9 cellular contexts compared by ENCODE assay signal in genomic region chr7:108016841-108017775, GRCh38. TPM values are rescaled to one million over a fixed set of nuclear protein-coding genes. Genes with fewer than 3 reads are reported as not detected.
DNase-seq lines count a peak whose midpoint lies in the region; ATAC-seq and TF ChIP-seq lines count a peak whose summit lies in the region.
"Had no signal": no experiment of that assay in that cellular context is flagged by ENCODE, and none has a peak within 500 bp of the region (broad histone marks: within the 10 kb centered on the region; RNA-seq: fewer than 3 reads in every experiment).

No MANE protein-coding gene starts in this region.

- H3K4me1 ChIP-seq in GM23338 (ENCODE audit: insufficient read depth) (no peaks in the 10 kb centered on the region), OCI-LY3 (ENCODE audit: low read length) (peaks cover 3% of the 10 kb centered on the region; the same call in 1 of the 2 replicates), suprapubic skin (no peaks in the 10 kb centered on the region), psoas muscle (no peaks in the 10 kb centered on the region)
- H3K4me1 ChIP-seq: upper lobe of left lung had no signal

- no peak overlapping the region for H2AFZ ChIP-seq in GM23338
- H2AFZ ChIP-seq in OCI-LY3 (ENCODE audit: low read depth, low read length): no peak overlapping the region

- no peak overlapping the region for H3K4me3 Mint-ChIP-seq in GM23338

- peak; percentile 54 to 64 for TF ChIP-seq CTCF in GM23338 (conservative IDR thresholded peaks at IDR 0.05; ENCODE audit: low read depth in 2 of 2)
- TF ChIP-seq CTCF in OCI-LY3 (IDR thresholded peaks at IDR 0.05; ENCODE audit: low read depth, low read length): peak; percentile 44
- peak; percentile 59 for TF ChIP-seq CTCF in fibroblast of mammary gland (conservative IDR thresholded peaks at IDR 0.05; ENCODE audit: control insufficient read depth, insufficient read depth, low read depth, low read length)
- TF ChIP-seq CTCF in suprapubic skin (IDR thresholded peaks at IDR 0.05): peak; percentile 8 to 13
- no peak for TF ChIP-seq CTCF in psoas muscle (IDR thresholded peaks at IDR 0.05)

- H3K79me2 ChIP-seq in GM23338 (replicated peaks; ENCODE audit: insufficient read depth) (no peaks in the 10 kb centered on the region), OCI-LY3 (ENCODE audit: low read length) (no peaks in the 10 kb centered on the region)

- H3K36me3 ChIP-seq in GM23338 (ENCODE audit: insufficient read depth) (no peaks in the 10 kb centered on the region), OCI-LY3 (replicated peaks; ENCODE audit: low read depth, low read length) (no peaks in the 10 kb centered on the region), suprapubic skin (no peaks in the 10 kb centered on the region), psoas muscle (ENCODE audit: insufficient read depth in 1 of 2, low read depth in 1 of 2) (no peaks in the 10 kb centered on the region)
- H3K36me3 ChIP-seq: upper lobe of left lung had no signal

- H3K27ac Mint-ChIP-seq in GM23338: no peak overlapping the region

- H3K27ac ChIP-seq in GM23338 (ENCODE audit: low read depth): no peak overlapping the region
- no peak overlapping the region for H3K27ac ChIP-seq in OCI-LY3 (ENCODE audit: low read length)
- no peak overlapping the region for H3K27ac ChIP-seq in suprapubic skin
- H3K27ac ChIP-seq in psoas muscle: no peak overlapping the region
- H3K27ac ChIP-seq: upper lobe of left lung had no signal

- TF ChIP-seq POLR2A in suprapubic skin (IDR thresholded peaks at IDR 0.05): no peak

- H3K9ac ChIP-seq in OCI-LY3 (ENCODE audit: low read length): no peak overlapping the region

- no peak overlapping the region for H3K4me2 ChIP-seq in GM23338
- H3K4me2 ChIP-seq in OCI-LY3 (ENCODE audit: low read length): no peak overlapping the region

- ATAC-seq in GM23338: peak; percentile 79
- ATAC-seq in GM18870 (IDR thresholded peaks at IDR 0.05; ENCODE audit: unreplicated experiment): no peak
- ATAC-seq in psoas muscle: no peak

- no peaks in the 10 kb centered on the region; the same call in 2 of the 3 replicates for H3K4me1 Mint-ChIP-seq in GM23338

- H3K36me3 Mint-ChIP-seq in GM23338 (ENCODE audit: low read depth): no peaks in the 10 kb centered on the region

- TF ChIP-seq EP300 in suprapubic skin (IDR thresholded peaks at IDR 0.05): no peak

- intact Hi-C loops in psoas muscle (cut with DNase I): no loop called here

- no peaks in the 10 kb centered on the region for H3K9me2 ChIP-seq in GM23338 (ENCODE audit: insufficient read depth)

- H3K9me3 ChIP-seq in OCI-LY3 (ENCODE audit: insufficient read depth, low read length): no peaks in the 10 kb centered on the region
- H3K9me3 ChIP-seq in suprapubic skin: no peaks in the 10 kb centered on the region
- H3K9me3 ChIP-seq in psoas muscle: no peaks in the 10 kb centered on the region
- H3K9me3 ChIP-seq: upper lobe of left lung had no signal

- H3K4me3 ChIP-seq in GM23338: no peak overlapping the region
- H3K4me3 ChIP-seq in OCI-LY3 (ENCODE audit: low read length): no peak overlapping the region
- no peak overlapping the region for H3K4me3 ChIP-seq in fibroblast of mammary gland (ENCODE audit: control insufficient read depth, low read depth, low read length)
- H3K4me3 ChIP-seq in suprapubic skin: no peak overlapping the region
- no peak overlapping the region for H3K4me3 ChIP-seq in psoas muscle
- H3K4me3 ChIP-seq: upper lobe of left lung had no signal

- no peaks in the 10 kb centered on the region for H3F3A ChIP-seq in GM23338 (replicated peaks; ENCODE audit: low read depth)

- H3K27me3 ChIP-seq in GM23338 (ENCODE audit: insufficient read depth) (no peaks in the 10 kb centered on the region), OCI-LY3 (ENCODE audit: low read depth, low read length) (no peaks in the 10 kb centered on the region), suprapubic skin (no peaks in the 10 kb centered on the region), psoas muscle (ENCODE audit: insufficient read depth in 3 of 3, low read length in 2 of 3) (no peaks in the 10 kb centered on the region)
- H3K27me3 ChIP-seq: upper lobe of left lung had no signal

- whole genome bisulfite sequencing in suprapubic skin: 29% methylated on average over 2 of the region's 2 CpGs
- WGBS in psoas muscle, 3 donors: 44 to 57% (median 54%) methylated on average over 2 of the region's 2 CpGs

- peaks cover 2% of the 10 kb centered on the region for H3K27me3 Mint-ChIP-seq in GM23338 (ENCODE audit: insufficient read depth, low read depth, poor library complexity)

- peak; percentile 20 for DNase-seq in Ammon's horn (ENCODE audit: low spot score)
- peak; percentile 46 for DNase-seq in GM23338 (ENCODE audit: low spot score)
- peak; percentile 75 for DNase-seq in fibroblast of mammary gland (ENCODE audit: low read depth)
- no peak for DNase-seq in suprapubic skin (ENCODE audit: low spot score in 2 of 2)
- DNase-seq in mesenteric fat pad (ENCODE audit: low spot score): no peak
- no peak for DNase-seq in psoas muscle
- DNase-seq: upper lobe of left lung had no signal

- no peaks in the 10 kb centered on the region for H3K9me3 Mint-ChIP-seq in GM23338

- H4K20me1 ChIP-seq in GM23338 (replicated peaks; ENCODE audit: insufficient read depth) (no peaks in the 10 kb centered on the region), OCI-LY3 (ENCODE audit: insufficient read depth, low read length) (no peaks in the 10 kb centered on the region)

TF ChIP-seq in GM23338, 12 proteins besides CTCF, POLR2A, EP300 and RAD21 (continues in another document):
- no peak for TF ChIP-seq EZH2 (IDR thresholded peaks at IDR 0.05; ENCODE audit: low read depth, unreplicated experiment)
- no peak for TF ChIP-seq POLR2AphosphoS5 (IDR thresholded peaks at IDR 0.05; ENCODE audit: low read depth)
- TF ChIP-seq JUNB (IDR thresholded peaks at IDR 0.05; ENCODE audit: unreplicated experiment): no peak
- TF ChIP-seq ETS1 (IDR thresholded peaks at IDR 0.05): no peak

RNA-seq across cellular contexts. Expression of gene LAMB1, which starts 14.1 kb away (rescaled TPM):
- total RNA-seq in GM23338 (2014; rRNA removed; shearing (Covaris generic)): 57.6 and 57.8 TPM in 2 replicates
- polyA plus RNA-seq in GM23338 (2016; fragmentation: Nextera tagmentation; extraction: Ambion mirVana) (50.0 and 53.5 TPM in 2 replicates), psoas muscle (10 to 100 TPM; 17.0 to 45.9 (median 25.8) TPM)
- total RNA-seq in suprapubic skin (100 to 1,000 TPM in 1 of 4 donors, 10 to 100 TPM in 3; 76.7 to 216 (median 84.6) TPM), mesenteric fat pad (421 TPM), psoas muscle (10 to 100 TPM; 23.7 to 43.6 (median 26.4) TPM)

Comparison
In these comparisons a context has a peak if more than half of its experiments do, and no peak if none do; other contexts are left out.
1. DNase-seq: peak in Ammon's horn (single experiment), GM23338 (single experiment) and fibroblast of mammary gland (single experiment); none in suprapubic skin (0 of 2), mesenteric fat pad (single experiment) and psoas muscle (0 of 2).